ENCODE assay signal across 8 cellular contexts in genomic region chr11:9263840-9264380, GRCh38. TPM values are rescaled to one million over a fixed set of nuclear protein-coding genes. Genes with fewer than 3 reads are reported as not detected.
DNase-seq lines count a peak whose midpoint lies in the region; ATAC-seq lines count a peak whose summit lies in the region.

No MANE protein-coding gene starts in this region.

- H3K9me3 ChIP-seq in muscle layer of duodenum (ENCODE audit: control insufficient read depth in 1 of 2, low read length in 2 of 2) = no peaks in the 10 kb centered on the region

- ATAC-seq in HG03108 (IDR thresholded peaks at IDR 0.05; ENCODE audit: unreplicated experiment) = peak; percentile 68

- peak; percentile 60 for DNase-seq in activated naive CD4-positive, alpha-beta T cell treated with Interleukin-2 at 50 U/mL for 16 hours
- DNase-seq in activated naive CD4-positive, alpha-beta T cell (lab: John Stamatoyannopoulos, UW) = no peak
- DNase-seq in SKM-1 treated with dmso at 0.1 percent for 144 hours (lab: John Stamatoyannopoulos, UW; ENCODE audit: unreplicated experiment) (peak; percentile 66), COR-L47 (lab: John Stamatoyannopoulos, UW) (no peak)

- peaks cover 0 to 3% of the 10 kb centered on the region in 2 donors for H3K36me3 ChIP-seq in muscle layer of duodenum (ENCODE audit: control insufficient read depth in 1 of 2, insufficient read depth in 2 of 2, low read length in 2 of 2)

- peak overlapping the region; percentile 69 to 82 for H3K4me3 ChIP-seq in muscle layer of duodenum (ENCODE audit: low read depth in 1 of 2, low read length in 2 of 2)

- no peaks in the 10 kb centered on the region for H3K27me3 ChIP-seq in muscle layer of duodenum (ENCODE audit: low read depth, low read length)

- peaks cover 0 to 29% of the 10 kb centered on the region in 2 donors for H3K4me1 ChIP-seq in muscle layer of duodenum (ENCODE audit: control insufficient read depth in 1 of 2, insufficient read depth in 2 of 2, low read length in 2 of 2)

- peak overlapping the region; percentile 66 for H3K27ac ChIP-seq in cingulate gyrus (ENCODE audit: low read depth, low read length)
- H3K27ac ChIP-seq in muscle layer of duodenum (ENCODE audit: low read length) = peak overlapping the region; percentile 92
- H3K27ac ChIP-seq in temporal lobe (ENCODE audit: low read depth, low read length) = peak overlapping the region; percentile 76

RNA-seq across cellular contexts. Expression of gene DENND5A, which starts 1.2 kb away (rescaled TPM):
- total RNA-seq in temporal lobe = 108 TPM

RNA-seq across cellular contexts. Expression of gene TMEM41B, which starts 50.5 kb away (rescaled TPM):
- total RNA-seq in temporal lobe = 37.4 TPM

Comparison
In these comparisons a context has a peak if more than half of its experiments do, and no peak if none do; other contexts are left out.
1. DNase-seq: peak in activated naive CD4-positive, alpha-beta T cell treated with Interleukin-2 at 50 U/mL for 16 hours (single experiment) and SKM-1 treated with dmso at 0.1 percent for 144 hours (single experiment); none in activated naive CD4-positive, alpha-beta T cell (0 of 4) and COR-L47 (single experiment).
2. Peak in every context shown above with its lines, with median percentiles within 50 percentile points of each other: H3K27ac ChIP-seq.